Comparison of ENCODE assay signal across 1 cellular context in the genomic region with DNA sequence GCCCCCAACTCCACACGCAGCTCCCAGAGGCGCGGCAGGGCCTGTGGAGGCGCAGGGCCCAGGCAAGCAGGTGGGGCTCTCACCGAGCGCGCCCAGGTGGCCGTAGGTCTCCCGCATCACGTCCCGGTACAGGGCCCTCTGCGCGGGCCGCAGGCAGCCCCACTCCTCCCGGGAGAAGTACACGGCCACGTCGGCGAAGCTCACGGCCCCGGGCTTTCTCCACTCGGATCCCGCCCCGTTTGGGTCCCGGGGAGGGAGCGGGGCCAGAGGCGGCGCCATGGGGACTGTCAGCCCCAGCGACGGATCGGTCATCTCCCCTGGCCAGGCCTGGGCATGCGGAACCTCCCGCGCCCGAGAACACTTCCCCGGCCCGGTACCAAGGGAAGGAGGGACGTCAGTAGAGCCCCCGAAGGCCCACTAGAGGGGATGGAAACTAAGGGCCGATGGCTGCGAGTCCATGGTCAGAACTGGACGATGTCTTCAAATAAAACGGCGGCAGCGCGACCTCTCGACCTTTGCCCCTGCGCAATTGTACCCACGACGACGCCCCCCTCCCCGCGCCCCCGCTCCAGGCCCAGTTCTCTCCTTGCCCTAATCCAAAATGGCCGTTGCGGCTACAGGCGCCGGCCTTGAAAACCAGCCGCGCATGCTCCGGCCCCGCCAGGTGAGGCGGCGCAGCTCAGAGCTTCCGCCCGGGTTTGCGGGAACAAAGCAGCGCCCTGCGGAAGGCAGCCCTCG.
TF ChIP-seq lines count a peak whose summit lies in the region.

Gene ZNF747 (minus strand): TSS at position 491 of the 738 bp plus-strand sequence. CDS start 179 bp downstream, at position 312.

TF ChIP-seq in HepG2, 621 proteins besides CTCF, POLR2A, EP300 and RAD21 (continued from another document and continues in another):
- TF ChIP-seq HMG20A (CRISPR knock-in tag; IDR thresholded peaks at IDR 0.05; ENCODE audit: borderline replicate concordance) (peak; percentile 13; the same call in 1 of the 2 replicates), WIZ (CRISPR knock-in tag; IDR thresholded peaks at IDR 0.05) (peak; percentile 91; the same call in 1 of the 2 replicates), FOXK2 (IDR thresholded peaks at IDR 0.05) (no peak), ZNF761 (CRISPR knock-in tag; conservative IDR thresholded peaks at IDR 0.05) (peak; percentile 56), KDM1A (CRISPR knock-in tag; IDR thresholded peaks at IDR 0.05) (no peak; the same call in 1 of the 2 replicates), ZNF407 (CRISPR knock-in tag; IDR thresholded peaks at IDR 0.05; ENCODE audit: not compliant biosample characterization) (peak; percentile 91), NCOA2 (CRISPR knock-in tag; IDR thresholded peaks at IDR 0.05) (peak; percentile 52; the same call in 1 of the 2 replicates), KAT2B (IDR thresholded peaks at IDR 0.05; ENCODE audit: borderline replicate concordance, low read depth, low read length) (no peak), MTF1 (CRISPR knock-in tag; IDR thresholded peaks at IDR 0.05) (no peak; the same call in 1 of the 2 replicates), SMAD9 (CRISPR knock-in tag; IDR thresholded peaks at IDR 0.05) (no peak), ZNF143 (CRISPR knock-in tag; IDR thresholded peaks at IDR 0.05) (peak; percentile 59; the same call in 1 of the 2 replicates), SCMH1 (CRISPR knock-in tag; IDR thresholded peaks at IDR 0.05; ENCODE audit: borderline replicate concordance) (no peak), CEBPB (IDR thresholded peaks at IDR 0.05; ENCODE audit: borderline replicate concordance, low read depth, low read length) (no peak), CHD2 (IDR thresholded peaks at IDR 0.05; ENCODE audit: low read depth, low read length) (peak; percentile 55; the same call in 1 of the 2 replicates), NPAS2 (CRISPR knock-in tag; IDR thresholded peaks at IDR 0.05; ENCODE audit: borderline replicate concordance) (no peak), SALL1 (CRISPR knock-in tag; IDR thresholded peaks at IDR 0.05) (peak; percentile 80), ZSCAN22 (CRISPR knock-in tag; IDR thresholded peaks at IDR 0.05) (no peak), ZNF430 (CRISPR knock-in tag; IDR thresholded peaks at IDR 0.05) (peak; percentile 94), ATF3 (CRISPR knock-in tag; IDR thresholded peaks at IDR 0.05) (no peak), TP53 (CRISPR knock-in tag; conservative IDR thresholded peaks at IDR 0.05) (peak; percentile 7; the same call in 1 of the 2 replicates), CAMTA2 (CRISPR knock-in tag; IDR thresholded peaks at IDR 0.05; ENCODE audit: borderline replicate concordance) (no peak), PHF5A (CRISPR knock-in tag; IDR thresholded peaks at IDR 0.05; ENCODE audit: low read depth, unreplicated experiment) (no peak), ZFP41 (CRISPR knock-in tag; IDR thresholded peaks at IDR 0.05; ENCODE audit: borderline replicate concordance) (no peak; the same call in 1 of the 2 replicates), IKZF5 (CRISPR knock-in tag; IDR thresholded peaks at IDR 0.05) (peak; percentile 67; the same call in 1 of the 2 replicates), SIX1 (CRISPR knock-in tag; IDR thresholded peaks at IDR 0.05; ENCODE audit: borderline replicate concordance) (peak; percentile 44; the same call in 1 of the 2 replicates), ZC3H13 (CRISPR knock-in tag; IDR thresholded peaks at IDR 0.05) (peak; percentile 87), TOPORS (CRISPR knock-in tag; IDR thresholded peaks at IDR 0.05) (no peak; the same call in 1 of the 2 replicates), TMF1 (CRISPR knock-in tag; IDR thresholded peaks at IDR 0.05; ENCODE audit: low read depth) (peak; percentile 80; the same call in 1 of the 2 replicates), ZSCAN9 (CRISPR knock-in tag; IDR thresholded peaks at IDR 0.05; ENCODE audit: borderline replicate concordance) (peak; percentile 14; the same call in 1 of the 2 replicates), ZKSCAN8 (CRISPR knock-in tag; IDR thresholded peaks at IDR 0.05; ENCODE audit: borderline replicate concordance) (peak; percentile 33; the same call in 1 of the 2 replicates), ZNF850 (CRISPR knock-in tag; conservative IDR thresholded peaks at IDR 0.05) (no peak), ZBTB2 (CRISPR knock-in tag; IDR thresholded peaks at IDR 0.05; ENCODE audit: low read depth) (peak; percentile 77), GLMP (CRISPR knock-in tag; IDR thresholded peaks at IDR 0.05; ENCODE audit: borderline replicate concordance) (peak; percentile 11; the same call in 1 of the 2 replicates)
- TF ChIP-seq, protein P1, sequence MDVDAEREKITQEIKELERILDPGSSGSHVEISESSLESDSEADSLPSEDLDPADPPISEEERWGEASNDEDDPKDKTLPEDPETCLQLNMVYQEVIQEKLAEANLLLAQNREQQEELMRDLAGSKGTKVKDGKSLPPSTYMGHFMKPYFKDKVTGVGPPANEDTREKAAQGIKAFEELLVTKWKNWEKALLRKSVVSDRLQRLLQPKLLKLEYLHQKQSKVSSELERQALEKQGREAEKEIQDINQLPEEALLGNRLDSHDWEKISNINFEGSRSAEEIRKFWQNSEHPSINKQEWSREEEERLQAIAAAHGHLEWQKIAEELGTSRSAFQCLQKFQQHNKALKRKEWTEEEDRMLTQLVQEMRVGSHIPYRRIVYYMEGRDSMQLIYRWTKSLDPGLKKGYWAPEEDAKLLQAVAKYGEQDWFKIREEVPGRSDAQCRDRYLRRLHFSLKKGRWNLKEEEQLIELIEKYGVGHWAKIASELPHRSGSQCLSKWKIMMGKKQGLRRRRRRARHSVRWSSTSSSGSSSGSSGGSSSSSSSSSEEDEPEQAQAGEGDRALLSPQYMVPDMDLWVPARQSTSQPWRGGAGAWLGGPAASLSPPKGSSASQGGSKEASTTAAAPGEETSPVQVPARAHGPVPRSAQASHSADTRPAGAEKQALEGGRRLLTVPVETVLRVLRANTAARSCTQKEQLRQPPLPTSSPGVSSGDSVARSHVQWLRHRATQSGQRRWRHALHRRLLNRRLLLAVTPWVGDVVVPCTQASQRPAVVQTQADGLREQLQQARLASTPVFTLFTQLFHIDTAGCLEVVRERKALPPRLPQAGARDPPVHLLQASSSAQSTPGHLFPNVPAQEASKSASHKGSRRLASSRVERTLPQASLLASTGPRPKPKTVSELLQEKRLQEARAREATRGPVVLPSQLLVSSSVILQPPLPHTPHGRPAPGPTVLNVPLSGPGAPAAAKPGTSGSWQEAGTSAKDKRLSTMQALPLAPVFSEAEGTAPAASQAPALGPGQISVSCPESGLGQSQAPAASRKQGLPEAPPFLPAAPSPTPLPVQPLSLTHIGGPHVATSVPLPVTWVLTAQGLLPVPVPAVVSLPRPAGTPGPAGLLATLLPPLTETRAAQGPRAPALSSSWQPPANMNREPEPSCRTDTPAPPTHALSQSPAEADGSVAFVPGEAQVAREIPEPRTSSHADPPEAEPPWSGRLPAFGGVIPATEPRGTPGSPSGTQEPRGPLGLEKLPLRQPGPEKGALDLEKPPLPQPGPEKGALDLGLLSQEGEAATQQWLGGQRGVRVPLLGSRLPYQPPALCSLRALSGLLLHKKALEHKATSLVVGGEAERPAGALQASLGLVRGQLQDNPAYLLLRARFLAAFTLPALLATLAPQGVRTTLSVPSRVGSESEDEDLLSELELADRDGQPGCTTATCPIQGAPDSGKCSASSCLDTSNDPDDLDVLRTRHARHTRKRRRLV (CRISPR knock-in tag; IDR thresholded peaks at IDR 0.05): peak; percentile 91
- TF ChIP-seq, protein P2, sequence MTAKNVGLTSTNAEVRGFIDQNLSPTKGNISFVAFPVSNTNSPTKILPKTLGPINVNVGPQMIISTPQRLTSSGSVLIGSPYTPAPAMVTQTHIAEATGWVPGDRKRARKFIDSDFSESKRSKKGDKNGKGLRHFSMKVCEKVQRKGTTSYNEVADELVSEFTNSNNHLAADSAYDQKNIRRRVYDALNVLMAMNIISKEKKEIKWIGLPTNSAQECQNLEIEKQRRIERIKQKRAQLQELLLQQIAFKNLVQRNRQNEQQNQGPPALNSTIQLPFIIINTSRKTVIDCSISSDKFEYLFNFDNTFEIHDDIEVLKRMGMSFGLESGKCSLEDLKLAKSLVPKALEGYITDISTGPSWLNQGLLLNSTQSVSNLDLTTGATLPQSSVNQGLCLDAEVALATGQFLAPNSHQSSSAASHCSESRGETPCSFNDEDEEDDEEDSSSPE (CRISPR knock-in tag; IDR thresholded peaks at IDR 0.05): peak; percentile 88
